In genomic region chr6:166620478-166621113, GRCh38 we compare ENCODE assay signal across 13 cellular contexts. TPM values are rescaled to one million over a fixed set of nuclear protein-coding genes. Genes with fewer than 3 reads are reported as not detected.
DNase-seq lines count a peak whose midpoint lies in the region; TF ChIP-seq lines count a peak whose summit lies in the region.
"Had no signal": no experiment of that assay in that cellular context is flagged by ENCODE, and none has a peak within 500 bp of the region (broad histone marks: within the 10 kb centered on the region; RNA-seq: fewer than 3 reads in every experiment).

No MANE protein-coding gene starts in this region.

- H3K27me3 Mint-ChIP-seq in endothelial cell (ENCODE audit: unreplicated experiment), result peaks cover 8% of the 10 kb centered on the region
- peaks cover under 1% of the 10 kb centered on the region for H3K27me3 Mint-ChIP-seq in mesothelial cell of epicardium (ENCODE audit: low read depth)
- H3K27me3 Mint-ChIP-seq in type B pancreatic cell, result peaks cover 1% of the 10 kb centered on the region

- H3K27ac Mint-ChIP-seq in endothelial cell (ENCODE audit: unreplicated experiment) (no peak overlapping the region), mesothelial cell of epicardium (peak overlapping the region; percentile 92), type B pancreatic cell (peak overlapping the region; percentile 90)

- H3K36me3 Mint-ChIP-seq in endothelial cell (ENCODE audit: low read depth, unreplicated experiment), result peaks cover 22% of the 10 kb centered on the region
- peaks cover 4% of the 10 kb centered on the region for H3K36me3 Mint-ChIP-seq in mesothelial cell of epicardium
- H3K36me3 Mint-ChIP-seq in type B pancreatic cell, result peaks cover 14% of the 10 kb centered on the region

- TF ChIP-seq CTCF in endothelial cell (IDR thresholded peaks at IDR 0.05; ENCODE audit: unreplicated experiment), result no peak
- TF ChIP-seq CTCF in mesothelial cell of epicardium (IDR thresholded peaks at IDR 0.05; ENCODE audit: unreplicated experiment), result no peak
- TF ChIP-seq CTCF in type B pancreatic cell (conservative IDR thresholded peaks at IDR 0.05), result no peak

- H3K4me1 Mint-ChIP-seq in endothelial cell (ENCODE audit: unreplicated experiment), result peaks cover 68% of the 10 kb centered on the region
- H3K4me1 Mint-ChIP-seq in mesothelial cell of epicardium, result peaks cover 48% of the 10 kb centered on the region
- H3K4me1 Mint-ChIP-seq in type B pancreatic cell (ENCODE audit: unreplicated experiment), result peaks cover 27% of the 10 kb centered on the region

- peak overlapping the region; percentile 5 for H3K4me3 Mint-ChIP-seq in endothelial cell (ENCODE audit: unreplicated experiment)
- no peak overlapping the region for H3K4me3 Mint-ChIP-seq in mesothelial cell of epicardium
- H3K4me3 Mint-ChIP-seq in type B pancreatic cell, result peak overlapping the region; percentile 25

- H3K9me3 Mint-ChIP-seq in endothelial cell (ENCODE audit: unreplicated experiment) (no peaks in the 10 kb centered on the region), mesothelial cell of epicardium (no peaks in the 10 kb centered on the region), type B pancreatic cell (no peaks in the 10 kb centered on the region)

- DNase-seq in activated CD8-positive, alpha-beta memory T cell treated with anti-CD3 and anti-CD28 coated beads for 24 hours, result peak; percentile 40
- DNase-seq in activated CD8-positive, alpha-beta memory T cell treated with anti-CD3 and anti-CD28 coated beads, Interleukin-2, amount 50 U/mL, for 4 hours, result no peak
- DNase-seq in endothelial cell (ENCODE audit: low spot score) (no peak), mesothelial cell of epicardium (ENCODE audit: low spot score in 2 of 2, unreplicated experiment in 2 of 2) (no peak), type B pancreatic cell (ENCODE audit: extremely low spot score, unreplicated experiment) (no peak), activated gamma-delta T cell (lab: John Stamatoyannopoulos, UW) (no peak), dermis blood vessel endothelial cell (no peak), GOT3 (lab: John Stamatoyannopoulos, UW) (no peak)
- DNase-seq: 8988T; Karpas-422; kidney; stimulated activated CD4-positive, alpha-beta T cell treated with anti-CD3 and anti-CD28 coated beads, Interleukin-4, amount 100 ng/mL, for 24 hours; T1000 had no signal

RNA-seq across cellular contexts. Expression of gene RPS6KA2, which starts 6.5 kb away (rescaled TPM):
- 105 TPM for total RNA-seq in endothelial cell (ENCODE audit: unreplicated experiment)
- 12.0 to 18.4 TPM (median 12.3 TPM) in 3 replicates for total RNA-seq in mesothelial cell of epicardium
- total RNA-seq in type B pancreatic cell (ENCODE audit: low replicate concordance), result 23.8 and 39.1 TPM in 2 replicates
- 166 and 297 TPM in 2 replicates for total RNA-seq in dermis blood vessel endothelial cell

RNA-seq across cellular contexts. Expression of gene RAMACL, which starts 34.1 kb away (rescaled TPM):
- total RNA-seq in endothelial cell (ENCODE audit: unreplicated experiment), result 4.9 TPM
- 0.69 to 1.00 TPM (median 0.79 TPM) in 3 replicates for total RNA-seq in mesothelial cell of epicardium
- 0.85 and 1.5 TPM in 2 replicates for total RNA-seq in type B pancreatic cell (ENCODE audit: low replicate concordance)
- total RNA-seq in dermis blood vessel endothelial cell, result 2.9 and 6.6 TPM in 2 replicates
